2 cellular contexts compared by ENCODE assay signal in the genomic region with DNA sequence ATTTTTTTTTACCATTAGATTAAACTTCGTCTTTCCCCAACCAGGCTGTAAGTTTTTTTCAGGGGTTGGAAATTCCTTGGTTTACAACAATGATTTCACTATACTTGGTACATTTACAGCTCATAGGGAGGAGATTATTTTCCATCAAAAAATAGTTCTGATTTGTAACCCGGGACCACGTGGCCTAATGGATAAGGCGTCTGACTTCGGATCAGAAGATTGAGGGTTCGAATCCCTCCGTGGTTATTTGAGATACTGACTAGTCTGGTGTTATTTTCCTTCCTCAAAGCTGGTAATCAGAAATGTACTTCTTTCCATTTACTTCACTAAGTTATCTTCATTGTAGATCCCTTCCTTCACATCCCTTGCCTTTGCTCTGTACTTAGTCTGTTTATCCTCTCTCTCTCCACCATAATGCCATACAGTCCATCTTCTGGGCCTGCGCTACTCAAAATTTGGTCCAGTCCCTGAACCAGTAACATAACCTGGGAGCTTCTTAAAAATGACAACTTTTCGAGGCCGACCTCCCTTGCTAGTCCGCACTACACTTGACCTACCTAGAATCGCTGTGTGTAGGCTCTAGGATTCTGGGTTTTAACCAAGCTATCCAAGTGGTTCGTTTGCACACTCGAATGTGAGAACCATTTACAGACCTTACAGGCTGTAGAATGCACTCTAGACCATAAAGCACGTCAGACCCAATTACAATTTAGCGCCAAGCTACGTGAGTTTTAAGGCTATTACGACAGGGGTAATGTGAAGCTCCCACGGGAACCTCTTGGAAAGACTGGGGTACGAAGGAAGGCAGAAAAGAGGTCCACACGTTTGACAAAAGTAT.
A peak's percentile ranks its signal among the peaks of the same experiment; 100 is the strongest.
TF ChIP-seq lines count a peak whose summit lies in the region.

No MANE protein-coding gene starts in this region.

TF ChIP-seq in HEK293, 187 proteins besides CTCF, POLR2A, EP300 and RAD21 (continued from another document and continues in another):
- no peak for TF ChIP-seq ZNF214 (tag by site-specific recombination; IDR thresholded peaks at IDR 0.05; ENCODE audit: borderline replicate concordance)
- TF ChIP-seq HOXA7 (CRISPR knock-in tag; IDR thresholded peaks at IDR 0.05; ENCODE audit: borderline replicate concordance) = no peak
- no peak for TF ChIP-seq ZNF548 (tag by site-specific recombination; IDR thresholded peaks at IDR 0.05)
- TF ChIP-seq, protein P1, sequence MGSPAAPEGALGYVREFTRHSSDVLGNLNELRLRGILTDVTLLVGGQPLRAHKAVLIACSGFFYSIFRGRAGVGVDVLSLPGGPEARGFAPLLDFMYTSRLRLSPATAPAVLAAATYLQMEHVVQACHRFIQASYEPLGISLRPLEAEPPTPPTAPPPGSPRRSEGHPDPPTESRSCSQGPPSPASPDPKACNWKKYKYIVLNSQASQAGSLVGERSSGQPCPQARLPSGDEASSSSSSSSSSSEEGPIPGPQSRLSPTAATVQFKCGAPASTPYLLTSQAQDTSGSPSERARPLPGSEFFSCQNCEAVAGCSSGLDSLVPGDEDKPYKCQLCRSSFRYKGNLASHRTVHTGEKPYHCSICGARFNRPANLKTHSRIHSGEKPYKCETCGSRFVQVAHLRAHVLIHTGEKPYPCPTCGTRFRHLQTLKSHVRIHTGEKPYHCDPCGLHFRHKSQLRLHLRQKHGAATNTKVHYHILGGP (tag by site-specific recombination; IDR thresholded peaks at IDR 0.05) = no peak
- peak; percentile 94 for TF ChIP-seq ZNF660 (tag by site-specific recombination; IDR thresholded peaks at IDR 0.05)
- no peak for TF ChIP-seq ZNF571 (tag by site-specific recombination; IDR thresholded peaks at IDR 0.05)
- TF ChIP-seq, protein P2, sequence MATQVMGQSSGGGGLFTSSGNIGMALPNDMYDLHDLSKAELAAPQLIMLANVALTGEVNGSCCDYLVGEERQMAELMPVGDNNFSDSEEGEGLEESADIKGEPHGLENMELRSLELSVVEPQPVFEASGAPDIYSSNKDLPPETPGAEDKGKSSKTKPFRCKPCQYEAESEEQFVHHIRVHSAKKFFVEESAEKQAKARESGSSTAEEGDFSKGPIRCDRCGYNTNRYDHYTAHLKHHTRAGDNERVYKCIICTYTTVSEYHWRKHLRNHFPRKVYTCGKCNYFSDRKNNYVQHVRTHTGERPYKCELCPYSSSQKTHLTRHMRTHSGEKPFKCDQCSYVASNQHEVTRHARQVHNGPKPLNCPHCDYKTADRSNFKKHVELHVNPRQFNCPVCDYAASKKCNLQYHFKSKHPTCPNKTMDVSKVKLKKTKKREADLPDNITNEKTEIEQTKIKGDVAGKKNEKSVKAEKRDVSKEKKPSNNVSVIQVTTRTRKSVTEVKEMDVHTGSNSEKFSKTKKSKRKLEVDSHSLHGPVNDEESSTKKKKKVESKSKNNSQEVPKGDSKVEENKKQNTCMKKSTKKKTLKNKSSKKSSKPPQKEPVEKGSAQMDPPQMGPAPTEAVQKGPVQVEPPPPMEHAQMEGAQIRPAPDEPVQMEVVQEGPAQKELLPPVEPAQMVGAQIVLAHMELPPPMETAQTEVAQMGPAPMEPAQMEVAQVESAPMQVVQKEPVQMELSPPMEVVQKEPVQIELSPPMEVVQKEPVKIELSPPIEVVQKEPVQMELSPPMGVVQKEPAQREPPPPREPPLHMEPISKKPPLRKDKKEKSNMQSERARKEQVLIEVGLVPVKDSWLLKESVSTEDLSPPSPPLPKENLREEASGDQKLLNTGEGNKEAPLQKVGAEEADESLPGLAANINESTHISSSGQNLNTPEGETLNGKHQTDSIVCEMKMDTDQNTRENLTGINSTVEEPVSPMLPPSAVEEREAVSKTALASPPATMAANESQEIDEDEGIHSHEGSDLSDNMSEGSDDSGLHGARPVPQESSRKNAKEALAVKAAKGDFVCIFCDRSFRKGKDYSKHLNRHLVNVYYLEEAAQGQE (tag by site-specific recombination; IDR thresholded peaks at IDR 0.05) = peak; percentile 42; the same call in 1 of the 2 replicates
- TF ChIP-seq ZNF248 (tag by site-specific recombination; IDR thresholded peaks at IDR 0.05) = no peak
- 0 out of 2 replicates have a peak, but pooled peaks have one; percentile 33 for TF ChIP-seq ZNF184 (tag by site-specific recombination; IDR thresholded peaks at IDR 0.05)
- no peak for TF ChIP-seq ZNF350 (tag by site-specific recombination; IDR thresholded peaks at IDR 0.05)
- TF ChIP-seq, protein P3, sequence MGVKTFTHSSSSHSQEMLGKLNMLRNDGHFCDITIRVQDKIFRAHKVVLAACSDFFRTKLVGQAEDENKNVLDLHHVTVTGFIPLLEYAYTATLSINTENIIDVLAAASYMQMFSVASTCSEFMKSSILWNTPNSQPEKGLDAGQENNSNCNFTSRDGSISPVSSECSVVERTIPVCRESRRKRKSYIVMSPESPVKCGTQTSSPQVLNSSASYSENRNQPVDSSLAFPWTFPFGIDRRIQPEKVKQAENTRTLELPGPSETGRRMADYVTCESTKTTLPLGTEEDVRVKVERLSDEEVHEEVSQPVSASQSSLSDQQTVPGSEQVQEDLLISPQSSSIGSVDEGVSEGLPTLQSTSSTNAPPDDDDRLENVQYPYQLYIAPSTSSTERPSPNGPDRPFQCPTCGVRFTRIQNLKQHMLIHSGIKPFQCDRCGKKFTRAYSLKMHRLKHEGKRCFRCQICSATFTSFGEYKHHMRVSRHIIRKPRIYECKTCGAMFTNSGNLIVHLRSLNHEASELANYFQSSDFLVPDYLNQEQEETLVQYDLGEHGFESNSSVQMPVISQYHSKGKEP (tag by site-specific recombination; IDR thresholded peaks at IDR 0.05) = peak; percentile 61
- no peak for TF ChIP-seq ZNF610 (tag by site-specific recombination; IDR thresholded peaks at IDR 0.05; ENCODE audit: borderline replicate concordance)
- TF ChIP-seq ZNF664 (tag by site-specific recombination; IDR thresholded peaks at IDR 0.05) = peak; percentile 78; the same call in 1 of the 2 replicates
- TF ChIP-seq ZFP3 (tag by site-specific recombination; IDR thresholded peaks at IDR 0.05; ENCODE audit: low read depth) = no peak
- peak; percentile 70; the same call in 1 of the 2 replicates for TF ChIP-seq ZNF501 (tag by site-specific recombination; IDR thresholded peaks at IDR 0.05)
- no peak for TF ChIP-seq ZNF132 (tag by site-specific recombination; IDR thresholded peaks at IDR 0.05; ENCODE audit: borderline replicate concordance)

TF ChIP-seq in HepG2, 621 proteins besides CTCF, POLR2A, EP300 and RAD21 (continued from another document and continues in another):
- TF ChIP-seq ZGPAT (CRISPR knock-in tag; IDR thresholded peaks at IDR 0.05) (peak; percentile 57), ATF2 (CRISPR knock-in tag; IDR thresholded peaks at IDR 0.05) (peak; percentile 56; the same call in 1 of the 2 replicates), RBM22 (optimal IDR thresholded peaks at IDR 0.05; ENCODE audit: low read length) (peak; percentile 74), HMGXB3 (CRISPR knock-in tag; IDR thresholded peaks at IDR 0.05; ENCODE audit: borderline replicate concordance) (0 out of 2 replicates have a peak, but pooled peaks have one; percentile 28), ZNF224 (CRISPR knock-in tag; IDR thresholded peaks at IDR 0.05) (no peak), JUNB (CRISPR knock-in tag; IDR thresholded peaks at IDR 0.05; ENCODE audit: borderline replicate concordance) (peak; percentile 50; the same call in 1 of the 2 replicates), ZNF274 (CRISPR knock-in tag; IDR thresholded peaks at IDR 0.05) (no peak; the same call in 1 of the 2 replicates), SMAD3 (CRISPR knock-in tag; IDR thresholded peaks at IDR 0.05) (peak; percentile 44; the same call in 1 of the 2 replicates), ZNF124 (CRISPR knock-in tag; IDR thresholded peaks at IDR 0.05) (peak; percentile 48; the same call in 1 of the 2 replicates), U2AF2 (IDR thresholded peaks at IDR 0.05; ENCODE audit: low read depth, low read length) (no peak), ZNF12 (CRISPR knock-in tag; IDR thresholded peaks at IDR 0.05) (0 out of 2 replicates have a peak, but pooled peaks have one; percentile 12), HMG20A (CRISPR knock-in tag; IDR thresholded peaks at IDR 0.05; ENCODE audit: borderline replicate concordance) (peak; percentile 48; the same call in 1 of the 2 replicates), U2AF1 (optimal IDR thresholded peaks at IDR 0.05; ENCODE audit: low read depth, low read length) (no peak), SRSF4 (IDR thresholded peaks at IDR 0.05; ENCODE audit: low read depth, low read length, poor library complexity, severe bottlenecking) (no peak), NKX3-1 (CRISPR knock-in tag; IDR thresholded peaks at IDR 0.05) (peak; percentile 62; the same call in 1 of the 2 replicates), TGIF2 (CRISPR knock-in tag; IDR thresholded peaks at IDR 0.05) (peak; percentile 75), PHF5A (CRISPR knock-in tag; IDR thresholded peaks at IDR 0.05; ENCODE audit: low read depth, unreplicated experiment) (no peak), HNRNPUL1 (IDR thresholded peaks at IDR 0.05; ENCODE audit: low read depth, low read length) (no peak), GATAD1 (CRISPR knock-in tag; IDR thresholded peaks at IDR 0.05) (peak; percentile 57; the same call in 1 of the 2 replicates)
- TF ChIP-seq, protein P4, sequence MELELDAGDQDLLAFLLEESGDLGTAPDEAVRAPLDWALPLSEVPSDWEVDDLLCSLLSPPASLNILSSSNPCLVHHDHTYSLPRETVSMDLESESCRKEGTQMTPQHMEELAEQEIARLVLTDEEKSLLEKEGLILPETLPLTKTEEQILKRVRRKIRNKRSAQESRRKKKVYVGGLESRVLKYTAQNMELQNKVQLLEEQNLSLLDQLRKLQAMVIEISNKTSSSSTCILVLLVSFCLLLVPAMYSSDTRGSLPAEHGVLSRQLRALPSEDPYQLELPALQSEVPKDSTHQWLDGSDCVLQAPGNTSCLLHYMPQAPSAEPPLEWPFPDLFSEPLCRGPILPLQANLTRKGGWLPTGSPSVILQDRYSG (CRISPR knock-in tag; IDR thresholded peaks at IDR 0.05) = peak; percentile 30; the same call in 1 of the 2 replicates
- TF ChIP-seq, protein P5, sequence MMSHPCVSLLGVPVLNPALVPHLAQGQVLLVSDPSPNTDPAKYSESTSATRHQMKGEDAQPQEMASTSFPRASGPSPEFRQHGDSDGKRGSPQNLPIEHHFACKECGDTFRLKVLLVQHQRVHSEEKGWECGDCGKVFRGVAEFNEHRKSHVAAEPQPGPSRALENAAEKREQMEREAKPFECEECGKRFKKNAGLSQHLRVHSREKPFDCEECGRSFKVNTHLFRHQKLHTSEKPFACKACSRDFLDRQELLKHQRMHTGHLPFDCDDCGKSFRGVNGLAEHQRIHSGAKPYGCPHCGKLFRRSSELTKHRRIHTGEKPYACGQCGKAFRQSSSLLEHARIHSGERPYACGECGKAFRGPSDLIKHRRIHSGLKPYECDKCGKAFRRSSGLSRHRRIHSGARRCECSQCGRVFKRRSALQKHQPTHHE (CRISPR knock-in tag; IDR thresholded peaks at IDR 0.05; ENCODE audit: borderline replicate concordance) = peak; percentile 11; the same call in 1 of the 2 replicates
